8 cellular contexts compared by ENCODE assay signal in the genomic region with DNA sequence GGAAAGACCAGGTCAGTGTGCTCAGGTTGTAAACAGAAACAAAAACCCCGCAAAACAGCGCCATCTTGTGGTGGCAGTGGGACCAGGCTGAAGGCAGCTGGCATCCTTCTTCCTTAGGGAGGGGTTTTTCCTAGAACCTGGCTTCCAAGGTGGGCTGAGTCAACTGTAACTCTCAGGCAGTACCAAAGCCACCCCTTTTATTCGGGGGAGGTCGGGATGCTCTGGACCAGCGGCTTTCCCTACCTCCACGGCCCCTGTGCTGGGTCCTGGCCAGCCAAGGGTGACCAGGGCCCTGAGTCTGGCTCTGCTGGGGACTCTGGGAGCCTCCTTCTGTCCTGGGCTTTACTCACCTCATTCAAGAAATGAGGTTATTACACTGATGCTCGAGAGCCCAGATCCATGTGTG.
DNase-seq lines count a peak whose midpoint lies in the region; ATAC-seq, FAIRE-seq and TF ChIP-seq lines count a peak whose summit lies in the region.

No MANE protein-coding gene starts in this region.

- H3K36me3 ChIP-seq in IMR-90 (ENCODE audit: control insufficient read depth, insufficient read depth, low read length) (no peaks in the 10 kb centered on the region), RWPE2 (ENCODE audit: low read depth) (no peaks in the 10 kb centered on the region), gastroesophageal sphincter (no peaks in the 10 kb centered on the region)

- peaks cover 22% of the 10 kb centered on the region for H3K27me3 ChIP-seq in IMR-90 (ENCODE audit: control insufficient read depth, insufficient read depth, low read length)
- no peaks in the 10 kb centered on the region for H3K27me3 ChIP-seq in RWPE2 (ENCODE audit: insufficient read depth, poor library complexity, severe bottlenecking)
- H3K27me3 ChIP-seq in gastroesophageal sphincter, result peaks cover 65% of the 10 kb centered on the region

- H4K8ac ChIP-seq in IMR-90 (ENCODE audit: low read depth in 2 of 2, low read length in 2 of 2), result no peak overlapping the region

- no TSS peak for BruUV-seq in IMR-90 (replicated peaks; lab: Mats Ljungman, UMichigan)

- no peak overlapping the region for H3K56ac ChIP-seq in IMR-90 (ENCODE audit: extremely low read depth, insufficient read depth, low read length)

- in situ Hi-C loops in IMR-90 (cut with MboI; ENCODE audit: low sequenced_read_pairs), result no loop called here

- no peaks in the 10 kb centered on the region for H3K79me1 ChIP-seq in IMR-90 (ENCODE audit: low read depth in 1 of 2, low read length in 2 of 2)

- H2BK5ac ChIP-seq in IMR-90 (ENCODE audit: low read depth, low read length, poor library complexity, severe bottlenecking), result no peak overlapping the region

- H3K4me3 ChIP-seq in IMR-90 (ENCODE audit: insufficient read depth, low read depth, low read length) (no peak overlapping the region), RWPE2 (ENCODE audit: severe bottlenecking) (no peak overlapping the region), gastroesophageal sphincter (no peak overlapping the region)

- H3K4me2 ChIP-seq in IMR-90 (ENCODE audit: low read depth, low read length), result no peak overlapping the region

- H3K23ac ChIP-seq in IMR-90 (ENCODE audit: low read depth, low read length), result no peak overlapping the region

- no peak overlapping the region for H3K18ac ChIP-seq in IMR-90 (ENCODE audit: low read depth, low read length)

- CTCF ChIA-PET in IMR-90 (lab: Yijun Ruan, JAX), result interaction anchor here (0.7 to 1.0 kb wide), 4 partner anchors 9 to 15 kb away, joined by 3 to 4 read pairs (median 3); no protein-coding TSS in a partner anchor

- peaks cover 7% of the 10 kb centered on the region; the same call in 1 of the 2 replicates for H3K4me1 ChIP-seq in IMR-90 (ENCODE audit: control insufficient read depth, insufficient read depth, low read length)
- H3K4me1 ChIP-seq in RWPE2 (ENCODE audit: insufficient read depth, poor library complexity, severe bottlenecking), result no peaks in the 10 kb centered on the region
- peaks cover 0 to 10% (median 0%) of the 10 kb centered on the region in 3 donors for H3K4me1 ChIP-seq in gastroesophageal sphincter

- peaks cover 3% of the 10 kb centered on the region; the same call in 1 of the 2 replicates for H3K9me1 ChIP-seq in IMR-90 (ENCODE audit: insufficient read depth, low read length)

- no peak for FAIRE-seq in urothelium cell line (lab: Jason Lieb, UNC)

- H3K9ac ChIP-seq in IMR-90 (ENCODE audit: low read depth, low read length), result no peak overlapping the region

- no peak overlapping the region for H2AK5ac ChIP-seq in IMR-90 (ENCODE audit: low read depth, low read length)

- dilution Hi-C loops in IMR-90 (cut with HindIII; ENCODE audit: low sequenced_read_pairs, unreplicated experiment), result no loop called here

- intact Hi-C loops in IMR-90 (cut with micrococcal nuclease) (loop anchor here (1.0 to 5.0 kb wide), 2 partner anchors 186 to 202 kb away; a partner anchor contains a TSS), posterior cingulate gyrus (cut with DNase I) (loop anchor here (1.0 kb wide), 1 partner anchor 202 kb away; no protein-coding TSS in a partner anchor)

- H2BK20ac ChIP-seq in IMR-90 (ENCODE audit: low read depth, low read length), result no peak overlapping the region

- no peaks in the 10 kb centered on the region for H4K20me1 ChIP-seq in IMR-90 (ENCODE audit: insufficient read depth, low read length)

- POLR2A ChIA-PET in IMR-90 (lab: Charles Lee; ENCODE audit: unreplicated experiment), result no interaction called here

- no peak for TF ChIP-seq EP300 in gastroesophageal sphincter (IDR thresholded peaks at IDR 0.05)

- H3K27ac ChIP-seq in IMR-90 (ENCODE audit: insufficient read depth, low read length) (no peak overlapping the region), RWPE2 (ENCODE audit: poor library complexity, severe bottlenecking) (no peak overlapping the region), gastroesophageal sphincter (no peak overlapping the region)

- peak; percentile 82 for DNase-seq in D341Med (ENCODE audit: low spot score)
- DNase-seq in IMR-90, result peak; percentile 38
- peak; percentile 49 for DNase-seq in RWPE2 (ENCODE audit: low spot score)
- DNase-seq in activated T-helper 9 cell treated with anti-CD3 and anti-CD28 coated beads, Interleukin-2, amount 50 U/mL, for 16 hours (ENCODE audit: low read depth), result peak; percentile 47
- DNase-seq in posterior cingulate gyrus, result peak in 7 of 10 donors; percentile 58 to 92 (median 74)
- peak; percentile 85 for DNase-seq in urothelium cell line (ENCODE audit: low spot score)

- no peak overlapping the region for H2AK9ac ChIP-seq in IMR-90 (replicated peaks; ENCODE audit: low read depth, low read length, poor library complexity)

- no CpG with 5 or more reads among the region's 7 CpGs for WGBS in IMR-90 (ENCODE audit: extremely low coverage in 2 of 2, insufficient read length in 1 of 2), 2 experiments
- 5% methylated on average over 4 of the region's 7 CpGs; no CpG with 5 or more reads in 1 of the 2 donors for WGBS in gastroesophageal sphincter (ENCODE audit: low coverage in 1 of 2), 2 donors

- no peaks in the 10 kb centered on the region for H3K9me3 ChIP-seq in IMR-90 (ENCODE audit: control insufficient read depth, insufficient read depth, low read length)
- no peaks in the 10 kb centered on the region for H3K9me3 ChIP-seq in RWPE2 (ENCODE audit: severe bottlenecking)
- H3K9me3 ChIP-seq in gastroesophageal sphincter, result no peaks in the 10 kb centered on the region

- TF ChIP-seq CTCF in IMR-90 (conservative IDR thresholded peaks at IDR 0.05; ENCODE audit: low read depth, low read length), result peak; percentile 82
- TF ChIP-seq CTCF in RWPE2 (IDR thresholded peaks at IDR 0.05; ENCODE audit: poor library complexity, severe bottlenecking), result peak; percentile 84
- TF ChIP-seq CTCF in gastroesophageal sphincter (IDR thresholded peaks at IDR 0.05), result peak in 3 of 4 experiments; percentile 67 to 85 (median 67)

- H3K14ac ChIP-seq in IMR-90 (replicated peaks; ENCODE audit: low read depth, low read length), result no peak overlapping the region

- ATAC-seq in IMR-90 (ENCODE audit: low read depth) (peak; percentile 76), RWPE2 (ENCODE audit: low read depth) (peak; percentile 76), gastroesophageal sphincter (no peak), GM19455 (IDR thresholded peaks at IDR 0.05; ENCODE audit: unreplicated experiment) (no peak)

- peak; percentile 73 for TF ChIP-seq RAD21 in IMR-90 (IDR thresholded peaks at IDR 0.05; ENCODE audit: low read length)

- no peak overlapping the region for H2BK15ac ChIP-seq in IMR-90 (ENCODE audit: low read depth, low read length)

- no peak overlapping the region for H4K5ac ChIP-seq in IMR-90 (ENCODE audit: low read depth, low read length)

- H2AFZ ChIP-seq in IMR-90 (replicated peaks; ENCODE audit: low read length, poor library complexity), result peak overlapping the region; percentile 36

- no peak overlapping the region for H2BK120ac ChIP-seq in IMR-90 (ENCODE audit: low read depth, low read length)

- no peak overlapping the region for H4K91ac ChIP-seq in IMR-90 (ENCODE audit: insufficient read depth, low read depth, low read length)

- no peak overlapping the region for H3K4ac ChIP-seq in IMR-90 (ENCODE audit: low read depth, low read length)

- TF ChIP-seq POLR2A in IMR-90 (IDR thresholded peaks at IDR 0.05; ENCODE audit: low read depth, low read length) (no peak), gastroesophageal sphincter (IDR thresholded peaks at IDR 0.05) (no peak)

TF ChIP-seq in IMR-90, 13 proteins besides CTCF, POLR2A, EP300 and RAD21:
- no peak for TF ChIP-seq RFX5 (IDR thresholded peaks at IDR 0.05; ENCODE audit: low read depth, low read length)
- TF ChIP-seq MAZ (IDR thresholded peaks at IDR 0.05; ENCODE audit: borderline replicate concordance, low read depth, low read length), result peak; percentile 29; the same call in 1 of the 2 replicates
- TF ChIP-seq RCOR1 (IDR thresholded peaks at IDR 0.05; ENCODE audit: insufficient replicate concordance, low read length), result no peak
- peak; percentile 85 for TF ChIP-seq SMC3 (IDR thresholded peaks at IDR 0.05; ENCODE audit: low read depth, low read length)

Comparison
In these comparisons a context has a peak if more than half of its experiments do, and no peak if none do; other contexts are left out.
1. ATAC-seq: peak in IMR-90 (single experiment) and RWPE2 (single experiment); none in gastroesophageal sphincter (single experiment) and GM19455 (single experiment).
2. Peak in every context shown above with its lines, with median percentiles within 50 percentile points of each other: DNase-seq and CTCF ChIP-seq.